8 cellular contexts compared by ENCODE assay signal in genomic region chr9:120714846-120715231, GRCh38. TPM values are rescaled to one million over a fixed set of nuclear protein-coding genes. Genes with fewer than 3 reads are reported as not detected.
DNase-seq lines count a peak whose midpoint lies in the region; TF ChIP-seq lines count a peak whose summit lies in the region.

No MANE protein-coding gene starts in this region.

- H3K9me2 ChIP-seq in PC-9 (ENCODE audit: insufficient read depth): no peaks in the 10 kb centered on the region

- POLR2A ChIA-PET in PC-9 (lab: Charles Lee; ENCODE audit: unreplicated experiment): interaction anchor here (0.6 to 2.0 kb wide), 5 partner anchors 9 to 93 kb away, joined by 3 to 39 read pairs (median 7); no protein-coding TSS in a partner anchor

- peaks cover 20% of the 10 kb centered on the region for H3K27me3 ChIP-seq in cardiac muscle cell
- no peaks in the 10 kb centered on the region for H3K27me3 ChIP-seq in PC-9 (ENCODE audit: insufficient read depth, low read depth)
- no peaks in the 10 kb centered on the region for H3K27me3 ChIP-seq in fibroblast of lung (ENCODE audit: control insufficient read depth, insufficient read depth, low read length)

- peak overlapping the region; percentile 60 for H3K4me3 ChIP-seq in cardiac muscle cell
- H3K4me3 ChIP-seq in PC-9: peak overlapping the region; percentile 75
- H3K4me3 ChIP-seq in fibroblast of lung (replicated peaks in 1 of 4; ENCODE audit: control extremely low read depth in 1 of 4, insufficient read depth in 1 of 4, low read depth in 3 of 4, low read length in 4 of 4): peak overlapping the region; percentile 36 to 80 (median 67)
- peak overlapping the region; percentile 65 for H3K4me3 ChIP-seq in retinal pigment epithelial cell (ENCODE audit: low read length)

- H3K36me3 ChIP-seq in cardiac muscle cell: no peaks in the 10 kb centered on the region
- 0 out of 2 replicates have a peak, but pooled peaks cover 6% of the 10 kb centered on the region for H3K36me3 ChIP-seq in PC-9 (ENCODE audit: low read depth)
- no peaks in the 10 kb centered on the region for H3K36me3 ChIP-seq in fibroblast of lung (ENCODE audit: control insufficient read depth, insufficient read depth, low read length)

- H3K4me2 ChIP-seq in PC-9 (peak overlapping the region; percentile 91), fibroblast of lung (ENCODE audit: extremely low read depth, insufficient read depth, low read length) (peak overlapping the region; percentile 85)

- intact Hi-C loops in cardiac septum (cut with DNase I) (loop anchor here (5.0 kb wide), 1 partner anchor 77 kb away; the partner anchor contains the start of gene FBXW2), PC-9 (cut with micrococcal nuclease; ENCODE audit: unreplicated experiment) (loop anchor here (1.0 to 2.0 kb wide), 3 partner anchors 15 to 94 kb away; no protein-coding TSS in a partner anchor)

- CTCF ChIA-PET in PC-9 (lab: Charles Lee): interaction anchor here (1.0 kb wide), 2 partner anchors 41 to 95 kb away, joined by 5 to 9 read pairs; no protein-coding TSS in a partner anchor

- peaks cover 28% of the 10 kb centered on the region for H3F3A ChIP-seq in PC-9 (ENCODE audit: insufficient read depth, low read depth)

- H3K4me1 ChIP-seq in cardiac muscle cell (ENCODE audit: low read depth) (no peaks in the 10 kb centered on the region), PC-9 (replicated peaks; ENCODE audit: insufficient read depth) (peaks cover 70% of the 10 kb centered on the region), fibroblast of lung (ENCODE audit: control insufficient read depth, extremely low read depth, insufficient read depth, low read length) (peaks cover 19% of the 10 kb centered on the region)

- peak overlapping the region; percentile 78 for H3K9ac ChIP-seq in fibroblast of lung (ENCODE audit: insufficient read depth, low read length)

- H3K27ac ChIP-seq in cardiac muscle cell: no peak overlapping the region
- peak overlapping the region; percentile 69 for H3K27ac ChIP-seq in PC-9
- H3K27ac ChIP-seq in fibroblast of lung (ENCODE audit: insufficient read depth, low read length): peak overlapping the region; percentile 85

- H2AFZ ChIP-seq in PC-9: peak overlapping the region; percentile 92
- H2AFZ ChIP-seq in fibroblast of lung (ENCODE audit: low read length): peak overlapping the region; percentile 66

- H3K79me2 ChIP-seq in PC-9 (ENCODE audit: low read depth): peaks cover 41% of the 10 kb centered on the region
- H3K79me2 ChIP-seq in fibroblast of lung (ENCODE audit: control insufficient read depth, insufficient read depth, low read length): peaks cover 22% of the 10 kb centered on the region

- no peak for TF ChIP-seq CTCF in cardiac muscle cell (IDR thresholded peaks at IDR 0.05; ENCODE audit: low read depth, low read length)
- TF ChIP-seq CTCF in PC-9 (conservative IDR thresholded peaks at IDR 0.05): no peak
- no peak for TF ChIP-seq CTCF in fibroblast of lung (conservative IDR thresholded peaks at IDR 0.05 in 1 of 2, IDR thresholded peaks at IDR 0.05 in 1 of 2; ENCODE audit: low read depth in 1 of 2, low read length in 2 of 2)
- no peak for TF ChIP-seq CTCF in retinal pigment epithelial cell (conservative IDR thresholded peaks at IDR 0.05; ENCODE audit: low read depth, low read length)

- BruUV-seq in PC-9 (replicated peaks; lab: Mats Ljungman, UMichigan): TSS peak; percentile 88

- DNase-seq in cardiac muscle cell (ENCODE audit: low read depth in 1 of 2, low spot score in 1 of 2) (no peak), cardiac septum (ENCODE audit: low spot score) (no peak), PC-9 (no peak), fibroblast of lung (ENCODE audit: low read depth in 2 of 2) (no peak), retinal pigment epithelial cell (ENCODE audit: low read depth) (no peak), COR-L47 (lab: John Stamatoyannopoulos, UW) (no peak), GF-D8 (lab: John Stamatoyannopoulos, UW) (no peak)
- no peak for DNase-seq in activated effector memory CD4-positive, alpha-beta T cell treated with Interleukin-2 at 50 U/mL for 16 hours

- no peaks in the 10 kb centered on the region for H3K9me3 ChIP-seq in cardiac muscle cell (ENCODE audit: low read depth)
- H3K9me3 ChIP-seq in PC-9 (ENCODE audit: insufficient read depth, low read depth): no peaks in the 10 kb centered on the region
- H3K9me3 ChIP-seq in fibroblast of lung (ENCODE audit: control insufficient read depth, insufficient read depth, low read depth, low read length): no peaks in the 10 kb centered on the region

- peaks cover 3% of the 10 kb centered on the region; the same call in 1 of the 2 replicates for H4K20me1 ChIP-seq in PC-9 (ENCODE audit: insufficient read depth)
- no peaks in the 10 kb centered on the region for H4K20me1 ChIP-seq in fibroblast of lung (ENCODE audit: control insufficient read depth, extremely low read depth, insufficient read depth, low read length)

RNA-seq across cellular contexts. Expression of gene MEGF9, which starts 0.6 kb away (rescaled TPM):
- total RNA-seq in cardiac muscle cell (1.4 and 1.8 TPM in 2 replicates), cardiac septum (8.2 TPM), PC-9 (2021) (30.3 and 35.7 TPM in 2 replicates), fibroblast of lung (15.9 and 24.9 TPM in 2 replicates)
- polyA plus RNA-seq in cardiac muscle cell (0.60 and 1.7 TPM in 2 replicates), fibroblast of lung (15.8 and 21.9 TPM in 2 replicates)
- polyA plus RNA-seq in fibroblast of lung (2012): 12.9 and 17.6 TPM in 2 replicates
- 4.0 and 6.9 TPM in 2 replicates for polyA minus RNA-seq in fibroblast of lung (ENCODE audit: low replicate concordance)
